In the genomic region with DNA sequence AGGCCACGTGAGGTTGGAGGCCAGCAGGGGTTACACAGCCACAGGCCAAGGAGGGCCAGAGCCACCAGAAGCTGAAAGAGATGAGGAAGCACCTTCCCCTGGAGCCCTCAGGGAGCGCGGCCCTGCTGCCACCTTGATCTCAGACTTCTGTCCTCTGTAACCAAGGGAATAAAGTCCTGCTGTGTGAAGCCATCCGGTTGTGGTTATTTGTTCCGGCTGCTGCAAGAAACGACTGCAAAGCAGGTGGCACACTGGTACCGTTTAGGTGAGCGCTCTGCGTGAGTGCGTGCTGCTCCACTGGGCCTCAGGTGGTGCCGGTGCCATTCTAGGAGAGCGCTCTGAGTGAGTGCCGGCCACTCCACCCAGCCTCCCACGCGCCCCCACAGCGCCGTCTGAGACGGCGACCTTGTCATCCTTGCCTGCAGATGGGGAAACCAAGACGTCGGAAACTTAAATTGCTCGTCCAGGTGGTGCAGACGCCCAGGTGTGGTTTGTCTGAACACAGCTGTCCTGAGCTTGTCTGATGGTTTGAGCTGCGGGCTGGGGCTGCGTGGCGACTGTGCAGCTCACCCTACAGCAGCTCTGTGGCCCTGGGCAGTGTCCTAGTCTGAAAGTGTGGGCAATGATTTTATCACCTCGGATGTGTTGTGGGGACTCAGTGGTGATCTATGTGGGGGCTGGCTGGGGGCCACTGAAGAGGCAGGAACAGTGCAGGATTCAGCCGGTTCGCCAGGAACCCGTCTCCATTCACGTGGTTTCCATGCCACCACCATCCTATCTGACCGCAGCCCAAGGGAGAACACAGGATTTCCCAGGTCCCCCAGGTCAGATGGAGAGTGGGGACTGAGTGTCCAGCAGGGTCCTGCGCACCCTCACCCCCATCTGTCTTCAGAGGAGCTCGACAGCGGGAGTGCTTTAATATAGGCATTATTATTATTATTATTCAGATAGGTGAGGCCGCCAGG, we compare ENCODE assay signal across 17 cellular contexts. TPM values are rescaled to one million over a fixed set of nuclear protein-coding genes. Genes with fewer than 3 reads are reported as not detected.
DNase-seq lines count a peak whose midpoint lies in the region; TF ChIP-seq lines count a peak whose summit lies in the region.
"Had no signal": no experiment of that assay in that cellular context is flagged by ENCODE, and none has a peak within 500 bp of the region (broad histone marks: within the 10 kb centered on the region; RNA-seq: fewer than 3 reads in every experiment).

No MANE protein-coding gene starts in this region.

- H3K9me3 ChIP-seq in KOPT-K1 (ENCODE audit: insufficient read depth, low read length, poor library complexity, severe bottlenecking) (no peaks in the 10 kb centered on the region), esophagus muscularis mucosa (no peaks in the 10 kb centered on the region)
- H3K9me3 ChIP-seq: left ventricle myocardium inferior, Peyer's patch had no signal

- TF ChIP-seq POLR2A in esophagus muscularis mucosa (IDR thresholded peaks at IDR 0.05; ENCODE audit: low read depth), result no peak

- H3K36me3 ChIP-seq in KOPT-K1 (ENCODE audit: insufficient read depth, low read length) (no peaks in the 10 kb centered on the region), esophagus muscularis mucosa (no peaks in the 10 kb centered on the region)
- H3K36me3 ChIP-seq: brain microvascular endothelial cell, left ventricle myocardium inferior, Peyer's patch had no signal

- 69% methylated on average over 32 of the region's 36 CpGs for WGBS in esophagus muscularis mucosa

- peak overlapping the region; percentile 12 for H3K27ac ChIP-seq in KOPT-K1 (ENCODE audit: low read depth, low read length, poor library complexity, severe bottlenecking)
- H3K27ac ChIP-seq in dorsolateral prefrontal cortex, result no peak overlapping the region
- no peak overlapping the region for H3K27ac ChIP-seq in esophagus muscularis mucosa (replicated peaks in 1 of 4)
- H3K27ac ChIP-seq: brain microvascular endothelial cell, left ventricle myocardium inferior, Peyer's patch had no signal

- H3K36me3 Mint-ChIP-seq in activated T-helper 2 cell treated with anti-CD3 and anti-CD28 coated beads, Interferon-gamma antibody, Interleukin-2, Interleukin-4, amounts not matched to agents 10 μg/mL and 5 μg/mL and 100 μg/mL, durations not matched to agents 14 hours and 24 hours and 36 hours (ENCODE audit: low read depth), result no peaks in the 10 kb centered on the region

- H3K27me3 Mint-ChIP-seq in activated T-helper 2 cell treated with anti-CD3 and anti-CD28 coated beads, Interferon-gamma antibody, Interleukin-2, Interleukin-4, amounts not matched to agents 10 μg/mL and 5 μg/mL and 100 μg/mL, durations not matched to agents 14 hours and 24 hours and 36 hours (ENCODE audit: low read depth), result peaks cover 3% of the 10 kb centered on the region

- H3K4me3 Mint-ChIP-seq in activated T-helper 2 cell treated with anti-CD3 and anti-CD28 coated beads, Interferon-gamma antibody, Interleukin-2, Interleukin-4, amounts not matched to agents 10 μg/mL and 5 μg/mL and 100 μg/mL, durations not matched to agents 14 hours and 24 hours and 36 hours (ENCODE audit: low read depth), result no peak overlapping the region
- H3K4me3 Mint-ChIP-seq: activated CD4-positive, alpha-beta T cell treated with anti-CD3 and anti-CD28 coated beads, Interleukin-2, amount 10 ng/mL, durations not matched to agents 24 days and 14 days had no signal

- H3K27ac Mint-ChIP-seq in activated T-helper 2 cell treated with anti-CD3 and anti-CD28 coated beads, Interferon-gamma antibody, Interleukin-2, Interleukin-4, amounts not matched to agents 10 μg/mL and 5 μg/mL and 100 μg/mL, durations not matched to agents 14 hours and 24 hours and 36 hours, result no peak overlapping the region
- H3K27ac Mint-ChIP-seq: activated CD4-positive, alpha-beta T cell treated with anti-CD3 and anti-CD28 coated beads, Interleukin-2, amount 10 ng/mL, durations not matched to agents 24 days and 14 days had no signal

- intact Hi-C loops in activated T-helper 2 cell treated with anti-CD3 and anti-CD28 coated beads, Interferon-gamma antibody, Interleukin-2, Interleukin-4, amounts not matched to agents 10 μg/mL and 5 μg/mL and 100 μg/mL, durations not matched to agents 14 hours and 24 hours and 36 hours (cut with micrococcal nuclease), result no loop called here
- intact Hi-C loops in dorsolateral prefrontal cortex (cut with DNase I) (no loop called here), esophagus muscularis mucosa (cut with DNase I) (no loop called here)

- no peaks in the 10 kb centered on the region for H3K4me1 Mint-ChIP-seq in activated T-helper 2 cell treated with anti-CD3 and anti-CD28 coated beads, Interferon-gamma antibody, Interleukin-2, Interleukin-4, amounts not matched to agents 10 μg/mL and 5 μg/mL and 100 μg/mL, durations not matched to agents 14 hours and 24 hours and 36 hours (ENCODE audit: low read depth)

- H3K27me3 ChIP-seq in dorsolateral prefrontal cortex, result peaks cover 0 to 21% (median 0%) of the 10 kb centered on the region in 45 donors
- peaks cover 0 to 84% (median 12%) of the 10 kb centered on the region in 4 donors for H3K27me3 ChIP-seq in esophagus muscularis mucosa
- H3K27me3 ChIP-seq: Peyer's patch had no signal

- no peak for TF ChIP-seq EP300 in esophagus muscularis mucosa (IDR thresholded peaks at IDR 0.05)

- peaks cover 0 to 8% (median 3%) of the 10 kb centered on the region in 4 donors for H3K4me1 ChIP-seq in esophagus muscularis mucosa
- H3K4me1 ChIP-seq: Peyer's patch had no signal

- DNase-seq in activated effector memory CD4-positive, alpha-beta T cell treated with anti-CD3 and anti-CD28 coated beads, Interleukin-2, amount 50 U/mL, for 16 hours, result peak; percentile 60
- DNase-seq in activated effector memory CD4-positive, alpha-beta T cell treated with Interleukin-2 at 50 U/mL for 16 hours, result no peak
- DNase-seq in activated T-helper 2 cell treated with anti-CD3 and anti-CD28 coated beads, Interferon-gamma antibody, Interleukin-2, Interleukin-4, amounts not matched to agents 10 μg/mL and 5 μg/mL and 100 μg/mL, durations not matched to agents 14 hours and 24 hours and 36 hours (ENCODE audit: low spot score), result peak; percentile 6
- DNase-seq in ureter (ENCODE audit: low spot score) (peak; percentile 39), dorsolateral prefrontal cortex (no peak), esophagus muscularis mucosa (ENCODE audit: extremely low spot score) (no peak)
- DNase-seq in effector CD4-positive, alpha-beta T cell, result no peak
- DNase-seq: activated CD4-positive, alpha-beta T cell treated with anti-CD3 and anti-CD28 coated beads, Interleukin-2, amount 10 ng/mL, durations not matched to agents 24 days and 14 days; activated gamma-delta T cell treated with Interleukin-2 at 50 U/mL for 16 hours; brain microvascular endothelial cell; DMS153; left ventricle myocardium inferior; NCI-H510A had no signal

- no peak for TF ChIP-seq CTCF in dorsolateral prefrontal cortex (IDR thresholded peaks at IDR 0.05 in 54 of 56, conservative IDR thresholded peaks at IDR 0.05 in 2 of 56; ENCODE audit: low read depth in 1 of 56, partially characterized antibody in 56 of 56)
- TF ChIP-seq CTCF in esophagus muscularis mucosa (IDR thresholded peaks at IDR 0.05), result no peak

- no peak overlapping the region for H3K4me3 ChIP-seq in dorsolateral prefrontal cortex
- no peak overlapping the region for H3K4me3 ChIP-seq in esophagus muscularis mucosa
- H3K4me3 ChIP-seq: left ventricle myocardium inferior, Peyer's patch had no signal

- H3K9me3 Mint-ChIP-seq in activated T-helper 2 cell treated with anti-CD3 and anti-CD28 coated beads, Interferon-gamma antibody, Interleukin-2, Interleukin-4, amounts not matched to agents 10 μg/mL and 5 μg/mL and 100 μg/mL, durations not matched to agents 14 hours and 24 hours and 36 hours, result no peaks in the 10 kb centered on the region
- H3K9me3 Mint-ChIP-seq: activated CD4-positive, alpha-beta T cell treated with anti-CD3 and anti-CD28 coated beads, Interleukin-2, amount 10 ng/mL, durations not matched to agents 24 days and 14 days had no signal

RNA-seq across cellular contexts. Expression of gene MRGPRG, which starts 4.6 kb away (rescaled TPM):
- not detected in 2 replicates for total RNA-seq in activated T-helper 2 cell treated with anti-CD3 and anti-CD28 coated beads, Interferon-gamma antibody, Interleukin-2, Interleukin-4, amounts not matched to agents 10 μg/mL and 5 μg/mL and 100 μg/mL, durations not matched to agents 14 hours and 24 hours and 36 hours
- total RNA-seq in ureter (not detected), dorsolateral prefrontal cortex (not detected), esophagus muscularis mucosa (not detected)
- total RNA-seq: activated CD4-positive, alpha-beta T cell treated with anti-CD3 and anti-CD28 coated beads, Interleukin-2, amount 10 ng/mL, durations not matched to agents 24 days and 14 days; left ventricle myocardium inferior; Peyer's patch; pulmonary artery endothelial cell; T-helper 1 cell treated with Interleukin-12 subunit alpha and Interleukin-12 subunit beta and Interleukin-4 antibody, amounts not matched to agents 30 ng/mL and 1 ng/mL, for 36 hours had no signal

RNA-seq across cellular contexts. Expression of gene MRGPRE, which starts 9.0 kb away (rescaled TPM):
- not detected in 2 replicates for total RNA-seq in activated T-helper 2 cell treated with anti-CD3 and anti-CD28 coated beads, Interferon-gamma antibody, Interleukin-2, Interleukin-4, amounts not matched to agents 10 μg/mL and 5 μg/mL and 100 μg/mL, durations not matched to agents 14 hours and 24 hours and 36 hours
- total RNA-seq in ureter (0.81 TPM), dorsolateral prefrontal cortex (1 to 10 TPM in 27 of 120 experiments, under 1 TPM in 68, not detected in 25; 0.32 to 3.0 (median 0.67) TPM), esophagus muscularis mucosa (under 1 TPM in 1 of 4 donors, not detected in 3; 0.46 TPM)
- total RNA-seq: activated CD4-positive, alpha-beta T cell treated with anti-CD3 and anti-CD28 coated beads, Interleukin-2, amount 10 ng/mL, durations not matched to agents 24 days and 14 days; pulmonary artery endothelial cell; T-helper 1 cell treated with Interleukin-12 subunit alpha and Interleukin-12 subunit beta and Interleukin-4 antibody, amounts not matched to agents 30 ng/mL and 1 ng/mL, for 36 hours had no signal

RNA-seq across cellular contexts. Expression of gene OSBPL5, which starts 58.1 kb away (rescaled TPM):
- total RNA-seq in activated T-helper 2 cell treated with anti-CD3 and anti-CD28 coated beads, Interferon-gamma antibody, Interleukin-2, Interleukin-4, amounts not matched to agents 10 μg/mL and 5 μg/mL and 100 μg/mL, durations not matched to agents 14 hours and 24 hours and 36 hours, result 2.3 and 2.4 TPM in 2 replicates
- total RNA-seq in ureter (84.3 TPM), dorsolateral prefrontal cortex (10 to 100 TPM; 26.3 to 70.7 (median 43.8) TPM), esophagus muscularis mucosa (100 to 1,000 TPM in 1 of 4 donors, 10 to 100 TPM in 3; 59.6 to 119 (median 71.7) TPM)

Comparison
In these comparisons a context has a peak if more than half of its experiments do, and no peak if none do; other contexts are left out.
1. DNase-seq: peak in activated effector memory CD4-positive, alpha-beta T cell treated with anti-CD3 and anti-CD28 coated beads, Interleukin-2, amount 50 U/mL, for 16 hours (single experiment), activated T-helper 2 cell treated with anti-CD3 and anti-CD28 coated beads, Interferon-gamma antibody, Interleukin-2, Interleukin-4, amounts not matched to agents 10 μg/mL and 5 μg/mL and 100 μg/mL, durations not matched to agents 14 hours and 24 hours and 36 hours (single experiment) and ureter (single experiment); none in activated effector memory CD4-positive, alpha-beta T cell treated with Interleukin-2 at 50 U/mL for 16 hours (single experiment), dorsolateral prefrontal cortex (0 of 10), effector CD4-positive, alpha-beta T cell (single experiment) and esophagus muscularis mucosa (single experiment).